In genomic region chr2:124580263-124580662, GRCh38 we compare ENCODE assay signal across 32 cellular contexts.
"Had no signal": no experiment of that assay in that cellular context is flagged by ENCODE, and none has a peak within 500 bp of the region (broad histone marks: within the 10 kb centered on the region; RNA-seq: fewer than 3 reads in every experiment).

No MANE protein-coding gene starts in this region.

- H3K9me3 ChIP-seq: MG63, Peyer's patch, SK-N-SH had no signal

- H3K4me1 ChIP-seq: Peyer's patch, SJSA1 had no signal

- ATAC-seq: PC-3 had no signal

- H3K9ac ChIP-seq: SK-N-SH had no signal

- H3K9me2 ChIP-seq: SK-N-SH had no signal

- H3K27me3 ChIP-seq: MG63, Peyer's patch, SJSA1 had no signal

- H3K36me3 ChIP-seq: MG63, Peyer's patch, SJSA1 had no signal

- H3K4me3 ChIP-seq: MG63, Peyer's patch, SJSA1 had no signal

- DNase-seq: MG63, NCI-H1048, NCI-H1092 treated with DMSO at 0.1 percent for 48 hours, NCI-H1105 treated with DMSO at 0.1 percent for 48 hours, NCI-H1417, NCI-H1436, NCI-H146, NCI-H1694, NCI-H187, NCI-H1930, NCI-H2029 treated with DMSO at 0.1 percent for 48 hours, NCI-H2081 treated with DMSO at 0.1 percent for 48 hours, NCI-H2107, NCI-H2171, NCI-H226, NCI-H446 treated with DMSO at 0.1 percent for 48 hours, NCI-H510A, NCI-H524, NCI-H526, NCI-H69, NCI-H748 treated with DMSO at 0.1 percent for 48 hours, NCI-H82, OCI-M1, PC-3, Peyer's patch, Right ventricle myocardium superior, RPMI8226, SHP77 treated with DMSO at 0.1 percent for 48 hours, SK-N-SH, SW 1271, T-helper 1 cell had no signal

- H3K27ac ChIP-seq: Peyer's patch, SJSA1 had no signal

- H3K4me2 ChIP-seq: SK-N-SH had no signal
